ENCODE assay signal across 15 cellular contexts in genomic region chr5:6859951-6860638, GRCh38.
DNase-seq lines count a peak whose midpoint lies in the region; ATAC-seq and TF ChIP-seq lines count a peak whose summit lies in the region.
"Had no signal": no experiment of that assay in that cellular context is flagged by ENCODE, and none has a peak within 500 bp of the region (broad histone marks: within the 10 kb centered on the region; RNA-seq: fewer than 3 reads in every experiment).

No MANE protein-coding gene starts in this region.

- H3K36me3 ChIP-seq in BLaER1 (no peaks in the 10 kb centered on the region), smooth muscle cell (ENCODE audit: low read depth) (no peaks in the 10 kb centered on the region)
- no peaks in the 10 kb centered on the region for H3K36me3 ChIP-seq in CD4-positive, CD25-positive, alpha-beta regulatory T cell (ENCODE audit: control insufficient read depth, insufficient read depth, low read length)

- H3K4me2 ChIP-seq in BLaER1, result peak overlapping the region; percentile 60
- H3K4me2 ChIP-seq in smooth muscle cell, result no peak overlapping the region

- H3K4me1 ChIP-seq in BLaER1 (peaks cover 30% of the 10 kb centered on the region), smooth muscle cell (ENCODE audit: low read depth) (no peaks in the 10 kb centered on the region)
- H3K4me1 ChIP-seq in CD4-positive, CD25-positive, alpha-beta regulatory T cell (ENCODE audit: control insufficient read depth, insufficient read depth, low read length, poor library complexity, severe bottlenecking), result peaks cover 7% of the 10 kb centered on the region

- H3F3A ChIP-seq in smooth muscle cell (ENCODE audit: low read depth), result no peaks in the 10 kb centered on the region

- H3K9ac ChIP-seq in BLaER1 (no peak overlapping the region), smooth muscle cell (ENCODE audit: low read depth) (no peak overlapping the region)

- no peak for TF ChIP-seq CTCF in glutamatergic neuron (IDR thresholded peaks at IDR 0.05; ENCODE audit: partially characterized antibody, unreplicated experiment)
- no peak for TF ChIP-seq CTCF in smooth muscle cell (IDR thresholded peaks at IDR 0.05; ENCODE audit: borderline replicate concordance, insufficient read depth, poor library complexity, severe bottlenecking)

- H4K20me1 ChIP-seq in BLaER1 (no peaks in the 10 kb centered on the region), smooth muscle cell (ENCODE audit: low read depth) (no peaks in the 10 kb centered on the region)

- peak overlapping the region; percentile 60; the same call in 1 of the 2 replicates for H3K27ac ChIP-seq in BLaER1
- no peak overlapping the region for H3K27ac ChIP-seq in CD4-positive, CD25-positive, alpha-beta regulatory T cell (ENCODE audit: insufficient read depth, low read length, poor library complexity, severe bottlenecking)
- H3K27ac ChIP-seq in smooth muscle cell (ENCODE audit: low read depth), result no peak overlapping the region
- H3K27ac ChIP-seq: C4-2B had no signal

- no peak overlapping the region for H3K4me3 ChIP-seq in BLaER1
- H3K4me3 ChIP-seq in CD4-positive, CD25-positive, alpha-beta regulatory T cell (ENCODE audit: low read depth, low read length), result peak overlapping the region; percentile 21
- no peak overlapping the region for H3K4me3 ChIP-seq in smooth muscle cell
- H3K4me3 ChIP-seq: GM12878 had no signal

- no peaks in the 10 kb centered on the region for H3K36me3 Mint-ChIP-seq in CD4-positive, CD25-positive, alpha-beta regulatory T cell
- peaks cover 23% of the 10 kb centered on the region for H3K36me3 Mint-ChIP-seq in glutamatergic neuron (ENCODE audit: unreplicated experiment)
- H3K36me3 Mint-ChIP-seq in effector memory CD8-positive, alpha-beta T cell (ENCODE audit: insufficient read depth), result no peaks in the 10 kb centered on the region
- H3K36me3 Mint-ChIP-seq: CD4-positive, alpha-beta memory T cell had no signal

- H3K9me3 Mint-ChIP-seq in CD4-positive, CD25-positive, alpha-beta regulatory T cell, result peaks cover 0 to 3% (median 3%) of the 10 kb centered on the region in 7 donors
- peaks cover 13% of the 10 kb centered on the region for H3K9me3 Mint-ChIP-seq in glutamatergic neuron (ENCODE audit: unreplicated experiment)
- peaks cover 0 to 3% of the 10 kb centered on the region in 2 donors for H3K9me3 Mint-ChIP-seq in effector memory CD8-positive, alpha-beta T cell

- no peak overlapping the region for H2AFZ ChIP-seq in smooth muscle cell (ENCODE audit: low read depth)

- ATAC-seq in CD4-positive, CD25-positive, alpha-beta regulatory T cell (ENCODE audit: low read depth in 2 of 2), result peak; percentile 70 to 75
- no peak for ATAC-seq in effector memory CD8-positive, alpha-beta T cell (replicated peaks)
- ATAC-seq in GM18909 (IDR thresholded peaks at IDR 0.05; ENCODE audit: poor library complexity, unreplicated experiment), result no peak
- ATAC-seq: GM12878 had no signal

- WGBS in smooth muscle cell (ENCODE audit: low lambda C conversion rate), result 77% methylated on average over 9 of the region's 9 CpGs

- no peaks in the 10 kb centered on the region for H3K27me3 Mint-ChIP-seq in CD4-positive, CD25-positive, alpha-beta regulatory T cell
- H3K27me3 Mint-ChIP-seq in glutamatergic neuron (ENCODE audit: unreplicated experiment), result peaks cover 15% of the 10 kb centered on the region
- H3K27me3 Mint-ChIP-seq in effector memory CD8-positive, alpha-beta T cell, result peaks cover 7 to 21% of the 10 kb centered on the region in 2 donors
- H3K27me3 Mint-ChIP-seq: B cell had no signal

- peak overlapping the region in 3 of 4 donors; percentile 20 to 72 (median 28) for H3K4me3 Mint-ChIP-seq in CD4-positive, CD25-positive, alpha-beta regulatory T cell
- no peak overlapping the region for H3K4me3 Mint-ChIP-seq in glutamatergic neuron (ENCODE audit: unreplicated experiment)
- no peak overlapping the region for H3K4me3 Mint-ChIP-seq in effector memory CD8-positive, alpha-beta T cell
- H3K4me3 Mint-ChIP-seq: B cell; CD4-positive, alpha-beta memory T cell; H9 had no signal

- H3K79me2 ChIP-seq in smooth muscle cell (ENCODE audit: low read depth), result no peaks in the 10 kb centered on the region

- peak overlapping the region; percentile 7 to 81 (median 78) for H3K27ac Mint-ChIP-seq in CD4-positive, CD25-positive, alpha-beta regulatory T cell
- peak overlapping the region; percentile 59 for H3K27ac Mint-ChIP-seq in glutamatergic neuron (ENCODE audit: unreplicated experiment)
- H3K27ac Mint-ChIP-seq in effector memory CD8-positive, alpha-beta T cell, result no peak overlapping the region
- H3K27ac Mint-ChIP-seq: B cell; CD4-positive, alpha-beta memory T cell had no signal

- H3K4me1 Mint-ChIP-seq in CD4-positive, CD25-positive, alpha-beta regulatory T cell, result peaks cover 0 to 12% (median 9%) of the 10 kb centered on the region in 4 donors
- H3K4me1 Mint-ChIP-seq in glutamatergic neuron (ENCODE audit: low read depth, unreplicated experiment), result peaks cover 30% of the 10 kb centered on the region
- H3K4me1 Mint-ChIP-seq in effector memory CD8-positive, alpha-beta T cell (ENCODE audit: low read depth in 2 of 2), result no peaks in the 10 kb centered on the region
- H3K4me1 Mint-ChIP-seq: B cell; CD4-positive, alpha-beta memory T cell; H9 had no signal

- H3K27me3 ChIP-seq in BLaER1 (no peaks in the 10 kb centered on the region), smooth muscle cell (ENCODE audit: low read depth) (no peaks in the 10 kb centered on the region)
- no peaks in the 10 kb centered on the region for H3K27me3 ChIP-seq in CD4-positive, CD25-positive, alpha-beta regulatory T cell (ENCODE audit: control insufficient read depth, insufficient read depth, low read length)

- H3K9me3 ChIP-seq in BLaER1 (peaks cover 21% of the 10 kb centered on the region), smooth muscle cell (replicated peaks; ENCODE audit: low read depth) (no peaks in the 10 kb centered on the region)
- H3K9me3 ChIP-seq in CD4-positive, CD25-positive, alpha-beta regulatory T cell (ENCODE audit: control insufficient read depth in 2 of 2, low read length in 2 of 2), result no peaks in the 10 kb centered on the region

- peak in 1 of 3 donors; percentile 63 for DNase-seq in CD4-positive, CD25-positive, alpha-beta regulatory T cell
- DNase-seq in NCI-H82 treated with DMSO at 0.1 percent for 48 hours (lab: John Stamatoyannopoulos, UW; ENCODE audit: unreplicated experiment) (peak; percentile 70), glutamatergic neuron (no peak), smooth muscle cell (lab: John Stamatoyannopoulos, UW; ENCODE audit: unreplicated experiment) (no peak), NK-92 (lab: John Stamatoyannopoulos, UW; ENCODE audit: unreplicated experiment) (no peak)
- DNase-seq in effector memory CD8-positive, alpha-beta T cell, result no peak
- DNase-seq: Calu3; CD4-positive, alpha-beta memory T cell; DMS79 treated with DMSO at 0.1 percent for 48 hours had no signal

Comparison
In these comparisons a context has a peak if more than half of its experiments do, and no peak if none do; other contexts are left out.
1. ATAC-seq: peak in CD4-positive, CD25-positive, alpha-beta regulatory T cell (2 of 2); none in effector memory CD8-positive, alpha-beta T cell (single experiment) and GM18909 (single experiment).
2. H3K27ac Mint-ChIP-seq: peak in CD4-positive, CD25-positive, alpha-beta regulatory T cell (3 of 3) and glutamatergic neuron (single experiment); none in effector memory CD8-positive, alpha-beta T cell (0 of 2).
3. H3K4me3 Mint-ChIP-seq: peak in CD4-positive, CD25-positive, alpha-beta regulatory T cell (3 of 4); none in glutamatergic neuron (single experiment) and effector memory CD8-positive, alpha-beta T cell (0 of 2).